In the genomic region with DNA sequence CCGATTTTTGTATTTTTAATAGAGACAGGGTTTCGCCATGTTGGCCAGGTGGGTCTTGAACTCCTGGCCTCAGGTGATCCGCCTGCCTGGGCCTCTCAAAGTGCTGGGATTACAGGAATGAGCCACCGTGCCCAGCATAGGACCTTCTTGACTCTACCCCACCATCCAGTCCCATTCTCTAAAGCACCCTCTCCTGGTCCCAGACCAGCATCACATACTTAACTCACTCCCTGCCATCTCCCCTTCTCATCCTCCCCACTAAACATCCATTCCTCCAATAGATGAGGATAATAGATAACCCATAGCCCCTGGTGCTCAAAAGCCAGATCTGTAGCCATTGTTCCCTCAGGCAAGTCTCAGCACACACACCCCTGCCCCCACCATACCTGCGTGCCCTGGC, we compare ENCODE assay signal across 10 cellular contexts. TPM values are rescaled to one million over a fixed set of nuclear protein-coding genes. Genes with fewer than 3 reads are reported as not detected.
A peak's percentile ranks its signal among the peaks of the same experiment; 100 is the strongest.
DNase-seq lines count a peak whose midpoint lies in the region; ATAC-seq and TF ChIP-seq lines count a peak whose summit lies in the region.
"Had no signal": no experiment of that assay in that cellular context is flagged by ENCODE, and none has a peak within 500 bp of the region (broad histone marks: within the 10 kb centered on the region; RNA-seq: fewer than 3 reads in every experiment).

No MANE protein-coding gene starts in this region.

- no peaks in the 10 kb centered on the region for H3K27me3 Mint-ChIP-seq in CD4-positive, alpha-beta memory T cell
- no peaks in the 10 kb centered on the region for H3K27me3 Mint-ChIP-seq in natural killer cell (ENCODE audit: low read depth in 2 of 2)

- H3K36me3 Mint-ChIP-seq in CD4-positive, alpha-beta memory T cell = peaks cover 15 to 16% of the 10 kb centered on the region in 2 donors
- H3K36me3 Mint-ChIP-seq in natural killer cell = peaks cover 9% of the 10 kb centered on the region

- CTCF ChIA-PET in CD4-positive, alpha-beta memory T cell (lab: Charles Lee; ENCODE audit: partially characterized antibody) = interaction anchor here (4.2 to 6.0 kb wide), 3 partner anchors 7 to 69 kb away, joined by 53 to 143 read pairs (median 77); partner anchors contain the start of genes RUSC1 and SCAMP3
- CTCF ChIA-PET in GM10248 (lab: Yijun Ruan, JAX) = interaction anchor here (5.4 to 9.8 kb wide), 3 partner anchors 15 to 340 kb away, joined by 88 to 154 read pairs (median 150); partner anchors contain the start of genes CLK2 and RUSC1

- H3K9me3 ChIP-seq in CD4-positive, alpha-beta memory T cell (ENCODE audit: control insufficient read depth in 1 of 2, low read length in 2 of 2) = no peaks in the 10 kb centered on the region

- intact Hi-C loops in CD4-positive, alpha-beta memory T cell (cut with micrococcal nuclease) = no loop called here
- intact Hi-C loops in natural killer cell (cut with micrococcal nuclease) = loop anchor here (10.0 kb wide), 1 partner anchor 252 kb away; no protein-coding TSS in a partner anchor

- peaks cover 16% of the 10 kb centered on the region for H3K36me3 ChIP-seq in CD4-positive, alpha-beta memory T cell (ENCODE audit: insufficient read depth, low read length)

- H3K4me1 ChIP-seq in CD4-positive, alpha-beta memory T cell (ENCODE audit: insufficient read depth, low read length) = peaks cover 23% of the 10 kb centered on the region

- POLR2A ChIA-PET in CD4-positive, alpha-beta memory T cell (lab: Charles Lee; ENCODE audit: partially characterized antibody) = interaction anchor here (0.7 to 5.7 kb wide), 4 partner anchors 7 to 70 kb away, joined by 3 to 59 read pairs (median 4); partner anchors contain the start of genes SCAMP3 and THBS3
- POLR2A ChIA-PET in GM10248 (lab: Yijun Ruan, JAX) = no interaction called here

- peak overlapping the region in 6 of 8 donors; percentile 46 to 83 (median 66) for H3K4me3 Mint-ChIP-seq in CD4-positive, alpha-beta memory T cell
- peak overlapping the region; percentile 62 for H3K4me3 Mint-ChIP-seq in natural killer cell

- H3K4me1 Mint-ChIP-seq in CD4-positive, alpha-beta memory T cell = peaks cover 18 to 45% (median 28%) of the 10 kb centered on the region in 4 donors
- peaks cover 31 to 37% of the 10 kb centered on the region in 2 donors for H3K4me1 Mint-ChIP-seq in natural killer cell

- no peak for DNase-seq in CD4-positive, alpha-beta memory T cell
- DNase-seq in HuH-7 (ENCODE audit: low spot score) (peak; percentile 68), astrocyte of the hippocampus (ENCODE audit: low read depth, low spot score) (peak; percentile 28), natural killer cell (no peak), GDM1 (lab: John Stamatoyannopoulos, UW) (no peak), GM10248 (ENCODE audit: extremely low spot score) (no peak)
- DNase-seq: stimulated activated CD4-positive, alpha-beta T cell treated with anti-CD3 and anti-CD28 coated beads, Interleukin-2, amount 100 ng/mL, for 24 hours; SW 1271 had no signal

- H3K27ac ChIP-seq in CD4-positive, alpha-beta memory T cell (ENCODE audit: low read depth, low read length) = no peak overlapping the region

- no peaks in the 10 kb centered on the region for H3K9me3 Mint-ChIP-seq in CD4-positive, alpha-beta memory T cell
- no peaks in the 10 kb centered on the region for H3K9me3 Mint-ChIP-seq in natural killer cell

- peak overlapping the region in 3 of 7 donors; percentile 19 to 88 (median 79) for H3K27ac Mint-ChIP-seq in CD4-positive, alpha-beta memory T cell
- H3K27ac Mint-ChIP-seq in natural killer cell = no peak overlapping the region

- no peak overlapping the region for H3K4me3 ChIP-seq in CD4-positive, alpha-beta memory T cell (ENCODE audit: low read length in 2 of 2)

- TF ChIP-seq CTCF in natural killer cell (IDR thresholded peaks at IDR 0.05) (no peak), GM10248 (IDR thresholded peaks at IDR 0.05; ENCODE audit: control extremely low read depth, extremely low read depth, low read depth, missing control alignments) (no peak)

- no peak for ATAC-seq in natural killer cell
- ATAC-seq in GM21786 (IDR thresholded peaks at IDR 0.05; ENCODE audit: unreplicated experiment) = no peak
- ATAC-seq in HG03039 (IDR thresholded peaks at IDR 0.05; ENCODE audit: unreplicated experiment) = no peak

- H3K27me3 ChIP-seq in CD4-positive, alpha-beta memory T cell (ENCODE audit: insufficient read depth, low read length) = no peaks in the 10 kb centered on the region

RNA-seq across cellular contexts. Expression of gene ENTREP3, which starts 2.1 kb away (rescaled TPM):
- 10 to 100 TPM; 10.5 to 12.2 TPM for total RNA-seq in CD4-positive, alpha-beta memory T cell
- polyA plus RNA-seq in CD4-positive, alpha-beta memory T cell = 1 to 10 TPM in 1 of 2 donors, under 1 TPM in 1; 0.50 to 1.8 TPM
- 1 to 10 TPM; 6.9 to 10.0 (median 8.9) TPM for total RNA-seq in natural killer cell

RNA-seq across cellular contexts. Expression of gene SCAMP3, which starts 9.0 kb away (rescaled TPM):
- 100 to 1,000 TPM in 1 of 2 experiments, 10 to 100 TPM in 1; 94.4 to 101 TPM for total RNA-seq in CD4-positive, alpha-beta memory T cell
- 100 to 1,000 TPM; 132 to 160 TPM for polyA plus RNA-seq in CD4-positive, alpha-beta memory T cell
- total RNA-seq in natural killer cell = 10 to 100 TPM; 59.7 to 72.1 (median 65.0) TPM

RNA-seq across cellular contexts. Expression of gene CLK2, which starts 20.1 kb away (rescaled TPM):
- total RNA-seq in CD4-positive, alpha-beta memory T cell = 100 to 1,000 TPM; 123 to 126 TPM
- 10 to 100 TPM; 11.4 to 21.5 TPM for polyA plus RNA-seq in CD4-positive, alpha-beta memory T cell
- total RNA-seq in natural killer cell = 10 to 100 TPM; 70.4 to 97.5 (median 84.4) TPM

RNA-seq across cellular contexts. Expression of gene HCN3, which starts 24.1 kb away (rescaled TPM):
- 1 to 10 TPM; 4.9 to 5.3 TPM for total RNA-seq in CD4-positive, alpha-beta memory T cell
- polyA plus RNA-seq in CD4-positive, alpha-beta memory T cell = under 1 TPM; 0.10 to 0.41 TPM
- total RNA-seq in natural killer cell = 1 to 10 TPM; 2.0 to 3.4 (median 2.6) TPM

RNA-seq across cellular contexts. Expression of gene MTX1, which starts 44.7 kb away (rescaled TPM):
- 10 to 100 TPM; 17.7 to 18.2 TPM for total RNA-seq in CD4-positive, alpha-beta memory T cell
- polyA plus RNA-seq in CD4-positive, alpha-beta memory T cell = 10 to 100 TPM; 42.5 to 65.5 TPM
- total RNA-seq in natural killer cell = 10 to 100 TPM; 22.3 to 28.5 (median 27.9) TPM

Comparison
In these comparisons a context has a peak if more than half of its experiments do, and no peak if none do; other contexts are left out.
1. DNase-seq: peak in HuH-7 (single experiment) and astrocyte of the hippocampus (single experiment); none in CD4-positive, alpha-beta memory T cell (0 of 5), natural killer cell (single experiment), GDM1 (single experiment) and GM10248 (single experiment).